In genomic region chr12:131362290-131363211, GRCh38 we compare ENCODE assay signal across 20 cellular contexts.
"Had no signal": no experiment of that assay in that cellular context is flagged by ENCODE, and none has a peak within 500 bp of the region (broad histone marks: within the 10 kb centered on the region; RNA-seq: fewer than 3 reads in every experiment).

No MANE protein-coding gene starts in this region.

- H3K27ac ChIP-seq: dorsolateral prefrontal cortex, hepatocyte, neutrophil, psoas muscle, skin epidermis, suprapubic skin, thyroid gland had no signal

- H3K79me2 ChIP-seq: hepatocyte had no signal

- H3K4me1 ChIP-seq: psoas muscle, suprapubic skin had no signal

- H3K4me2 ChIP-seq: hepatocyte had no signal

- DNase-seq: cortex of kidney; effector CD8-positive, alpha-beta T cell; foreskin melanocyte; left colon; left ventricle myocardium superior; mesenchymal stem cell; midbrain; naive B cell; psoas muscle; stimulated activated CD4-positive, alpha-beta T cell treated with anti-CD3 and anti-CD28 coated beads, Interleukin-12 subunit alpha, Interleukin-12 subunit beta, amount 100 ng/mL, for 4 hours; stimulated activated CD4-positive, alpha-beta T cell treated with anti-CD3 and anti-CD28 coated beads, Interleukin-2, amount 100 ng/mL, for 48 hours; stimulated activated naive CD4-positive, alpha-beta T cell treated with Interleukin-2 at 50 U/mL for 16 hours had no signal

- ATAC-seq: left colon, left ventricle myocardium superior, psoas muscle, sciatic nerve had no signal

- H3K27me3 ChIP-seq: hepatocyte, thyroid gland had no signal

- H3K4me3 ChIP-seq: dorsolateral prefrontal cortex, hepatocyte, lung, psoas muscle, skin epidermis, suprapubic skin, thyroid gland had no signal

- H3K9me3 ChIP-seq: neutrophil, psoas muscle, suprapubic skin, thyroid gland had no signal

- H2AFZ ChIP-seq: hepatocyte had no signal

- H3K36me3 ChIP-seq: neutrophil, suprapubic skin, thyroid gland had no signal
